ENCODE assay signal across 8 cellular contexts in genomic region chr9:137070906-137071275, GRCh38. TPM values are rescaled to one million over a fixed set of nuclear protein-coding genes. Genes with fewer than 3 reads are reported as not detected.
DNase-seq lines count a peak whose midpoint lies in the region; ATAC-seq lines count a peak whose summit lies in the region.

No MANE protein-coding gene starts in this region.

- peak overlapping the region; percentile 91 for H3K27ac Mint-ChIP-seq in activated T-helper 1 cell treated with anti-CD3 and anti-CD28 coated beads, Interleukin-12 subunit alpha, Interleukin-12 subunit beta, Interleukin-2, Interleukin-4 antibody, amounts not matched to agents 30 ng/mL and 10 ng/mL and 1 ng/mL, durations not matched to agents 14 hours and 24 hours and 36 hours

- intact Hi-C loops in activated T-helper 1 cell treated with anti-CD3 and anti-CD28 coated beads, Interleukin-12 subunit alpha, Interleukin-12 subunit beta, Interleukin-2, Interleukin-4 antibody, amounts not matched to agents 30 ng/mL and 10 ng/mL and 1 ng/mL, durations not matched to agents 14 hours and 24 hours and 36 hours (cut with micrococcal nuclease), result loop anchor here (1.0 to 2.0 kb wide), 3 partner anchors 15 to 280 kb away; partner anchors contain the start of genes DPP7, MAN1B1 and TMEM141

- peaks cover 34% of the 10 kb centered on the region for H3K4me1 ChIP-seq in HUES6 (ENCODE audit: control insufficient read depth, insufficient read depth, low read length)

- H3K4me3 Mint-ChIP-seq in activated T-helper 1 cell treated with anti-CD3 and anti-CD28 coated beads, Interleukin-12 subunit alpha, Interleukin-12 subunit beta, Interleukin-2, Interleukin-4 antibody, amounts not matched to agents 30 ng/mL and 10 ng/mL and 1 ng/mL, durations not matched to agents 14 hours and 24 hours and 36 hours, result peak overlapping the region; percentile 86

- peak overlapping the region; percentile 80 for H3K4me3 ChIP-seq in HUES6 (ENCODE audit: low read depth, low read length)
- H3K4me3 ChIP-seq in skeletal muscle cell (ENCODE audit: low read depth, low read length), result peak overlapping the region; percentile 40

- peaks cover 16% of the 10 kb centered on the region for H3K4me1 Mint-ChIP-seq in activated T-helper 1 cell treated with anti-CD3 and anti-CD28 coated beads, Interleukin-12 subunit alpha, Interleukin-12 subunit beta, Interleukin-2, Interleukin-4 antibody, amounts not matched to agents 30 ng/mL and 10 ng/mL and 1 ng/mL, durations not matched to agents 14 hours and 24 hours and 36 hours (ENCODE audit: low read depth)

- H3K9me3 Mint-ChIP-seq in activated T-helper 1 cell treated with anti-CD3 and anti-CD28 coated beads, Interleukin-12 subunit alpha, Interleukin-12 subunit beta, Interleukin-2, Interleukin-4 antibody, amounts not matched to agents 30 ng/mL and 10 ng/mL and 1 ng/mL, durations not matched to agents 14 hours and 24 hours and 36 hours, result no peaks in the 10 kb centered on the region

- H3K27ac ChIP-seq in HUES6 (ENCODE audit: low read depth, low read length), result no peak overlapping the region

- peaks cover 7% of the 10 kb centered on the region for H3K36me3 ChIP-seq in HUES6 (ENCODE audit: control insufficient read depth, insufficient read depth, low read length)

- peaks cover 4% of the 10 kb centered on the region for H3K36me3 Mint-ChIP-seq in activated T-helper 1 cell treated with anti-CD3 and anti-CD28 coated beads, Interleukin-12 subunit alpha, Interleukin-12 subunit beta, Interleukin-2, Interleukin-4 antibody, amounts not matched to agents 30 ng/mL and 10 ng/mL and 1 ng/mL, durations not matched to agents 14 hours and 24 hours and 36 hours (ENCODE audit: low read depth)

- H3K27me3 ChIP-seq in HUES6 (ENCODE audit: control insufficient read depth, insufficient read depth, low read length), result peaks cover 11% of the 10 kb centered on the region; the same call in 1 of the 2 replicates

- DNase-seq in NCI-H2227 (lab: John Stamatoyannopoulos, UW; ENCODE audit: unreplicated experiment) (peak; percentile 51), NCI-H2227 treated with DMSO at 0.1 percent for 48 hours (lab: John Stamatoyannopoulos, UW) (no peak), hepatic stellate cell (ENCODE audit: low spot score) (peak; percentile 55), skeletal muscle cell (ENCODE audit: low read depth) (no peak), NCI-H1694 (lab: John Stamatoyannopoulos, UW) (no peak)
- no peak for DNase-seq in activated T-helper 1 cell treated with anti-CD3 and anti-CD28 coated beads, Interleukin-12 subunit alpha, Interleukin-12 subunit beta, Interleukin-2, Interleukin-4 antibody, amounts not matched to agents 30 ng/mL and 10 ng/mL and 1 ng/mL, durations not matched to agents 14 hours and 24 hours and 36 hours (ENCODE audit: low spot score)

- H3K9ac ChIP-seq in HUES6 (ENCODE audit: low read length), result no peak overlapping the region

- H3K9me3 ChIP-seq in HUES6 (ENCODE audit: control insufficient read depth, insufficient read depth, low read depth, low read length), result no peaks in the 10 kb centered on the region

- peaks cover 3% of the 10 kb centered on the region for H3K27me3 Mint-ChIP-seq in activated T-helper 1 cell treated with anti-CD3 and anti-CD28 coated beads, Interleukin-12 subunit alpha, Interleukin-12 subunit beta, Interleukin-2, Interleukin-4 antibody, amounts not matched to agents 30 ng/mL and 10 ng/mL and 1 ng/mL, durations not matched to agents 14 hours and 24 hours and 36 hours (ENCODE audit: insufficient read depth)

- ATAC-seq in GM18873 (IDR thresholded peaks at IDR 0.05; ENCODE audit: low FRiP score, unreplicated experiment), result no peak

RNA-seq across cellular contexts. Expression of gene SAPCD2, which starts 0.5 kb away (rescaled TPM):
- total RNA-seq in activated T-helper 1 cell treated with anti-CD3 and anti-CD28 coated beads, Interleukin-12 subunit alpha, Interleukin-12 subunit beta, Interleukin-2, Interleukin-4 antibody, amounts not matched to agents 30 ng/mL and 10 ng/mL and 1 ng/mL, durations not matched to agents 14 hours and 24 hours and 36 hours, result 23.9 and 25.1 TPM in 2 replicates

RNA-seq across cellular contexts. Expression of gene UAP1L1, which starts 6.4 kb away (rescaled TPM):
- total RNA-seq in activated T-helper 1 cell treated with anti-CD3 and anti-CD28 coated beads, Interleukin-12 subunit alpha, Interleukin-12 subunit beta, Interleukin-2, Interleukin-4 antibody, amounts not matched to agents 30 ng/mL and 10 ng/mL and 1 ng/mL, durations not matched to agents 14 hours and 24 hours and 36 hours, result 13.9 and 14.9 TPM in 2 replicates

RNA-seq across cellular contexts. Expression of gene MAN1B1, which starts 15.9 kb away (rescaled TPM):
- 48.1 and 53.6 TPM in 2 replicates for total RNA-seq in activated T-helper 1 cell treated with anti-CD3 and anti-CD28 coated beads, Interleukin-12 subunit alpha, Interleukin-12 subunit beta, Interleukin-2, Interleukin-4 antibody, amounts not matched to agents 30 ng/mL and 10 ng/mL and 1 ng/mL, durations not matched to agents 14 hours and 24 hours and 36 hours

RNA-seq across cellular contexts. Expression of gene ENTPD2, which starts 17.0 kb away (rescaled TPM):
- total RNA-seq in activated T-helper 1 cell treated with anti-CD3 and anti-CD28 coated beads, Interleukin-12 subunit alpha, Interleukin-12 subunit beta, Interleukin-2, Interleukin-4 antibody, amounts not matched to agents 30 ng/mL and 10 ng/mL and 1 ng/mL, durations not matched to agents 14 hours and 24 hours and 36 hours, result not detected in 2 replicates

RNA-seq across cellular contexts. Expression of gene NPDC1, which starts 24.9 kb away (rescaled TPM):
- 78.2 and 80.1 TPM in 2 replicates for total RNA-seq in activated T-helper 1 cell treated with anti-CD3 and anti-CD28 coated beads, Interleukin-12 subunit alpha, Interleukin-12 subunit beta, Interleukin-2, Interleukin-4 antibody, amounts not matched to agents 30 ng/mL and 10 ng/mL and 1 ng/mL, durations not matched to agents 14 hours and 24 hours and 36 hours

Comparison
In these comparisons a context has a peak if more than half of its experiments do, and no peak if none do; other contexts are left out.
1. DNase-seq: peak in NCI-H2227 (single experiment) and hepatic stellate cell (single experiment); none in NCI-H2227 treated with DMSO at 0.1 percent for 48 hours (single experiment), activated T-helper 1 cell treated with anti-CD3 and anti-CD28 coated beads, Interleukin-12 subunit alpha, Interleukin-12 subunit beta, Interleukin-2, Interleukin-4 antibody, amounts not matched to agents 30 ng/mL and 10 ng/mL and 1 ng/mL, durations not matched to agents 14 hours and 24 hours and 36 hours (single experiment), skeletal muscle cell (single experiment) and NCI-H1694 (single experiment).